Comparison of ENCODE assay signal across 11 cellular contexts in genomic region chr6:107185570-107185969, GRCh38.
DNase-seq lines count a peak whose midpoint lies in the region; ATAC-seq and TF ChIP-seq lines count a peak whose summit lies in the region.
"Had no signal": no experiment of that assay in that cellular context is flagged by ENCODE, and none has a peak within 500 bp of the region (broad histone marks: within the 10 kb centered on the region; RNA-seq: fewer than 3 reads in every experiment).

No MANE protein-coding gene starts in this region.

- no peaks in the 10 kb centered on the region for H3K36me3 ChIP-seq in upper lobe of left lung

- H3K4me3 ChIP-seq in upper lobe of left lung, result no peak overlapping the region
- H3K4me3 ChIP-seq: PC-9 had no signal

- intact Hi-C loops in Right ventricle myocardium superior (cut with DNase I), result no loop called here
- intact Hi-C loops in Right ventricle myocardium inferior (cut with DNase I), result no loop called here

- ATAC-seq in Right ventricle myocardium superior (ENCODE audit: poor library complexity) (peak; percentile 58), Right ventricle myocardium inferior (no peak), upper lobe of left lung (ENCODE audit: low FRiP score in 2 of 2) (peak; percentile 34 to 81), HG03196 (IDR thresholded peaks at IDR 0.05; ENCODE audit: unreplicated experiment) (no peak), GM19455 (IDR thresholded peaks at IDR 0.05; ENCODE audit: unreplicated experiment) (no peak)
- ATAC-seq: CD8-positive, alpha-beta T cell had no signal

- no peaks in the 10 kb centered on the region for H3K27me3 ChIP-seq in upper lobe of left lung

- no peak for TF ChIP-seq EP300 in upper lobe of left lung (IDR thresholded peaks at IDR 0.05)

- TF ChIP-seq POLR2A in upper lobe of left lung (IDR thresholded peaks at IDR 0.05), result no peak

- H3K27ac ChIP-seq in upper lobe of left lung, result no peak overlapping the region
- H3K27ac ChIP-seq: PC-9 had no signal

- 62 to 66% methylated on average over 7 of the region's 7 CpGs for WGBS in upper lobe of left lung, 2 donors

- no peak for DNase-seq in Right ventricle myocardium superior
- DNase-seq in Right ventricle myocardium inferior (ENCODE audit: missing footprints), result no peak
- DNase-seq in SK-N-DZ (ENCODE audit: low spot score), result peak; percentile 66
- peak; percentile 35 for DNase-seq in iPS-NIHi11 (ENCODE audit: low spot score)
- DNase-seq in upper lobe of left lung, result peak in 1 of 2 donors; percentile 57
- no peak for DNase-seq in H4 (ENCODE audit: low spot score)
- DNase-seq: activated naive CD8-positive, alpha-beta T cell treated with anti-CD3 and anti-CD28 coated beads, Interleukin-2, amount 10 ng/mL, durations not matched to agents 7 days and 5 days; CD8-positive, alpha-beta T cell had no signal

- no peaks in the 10 kb centered on the region for H3K4me1 ChIP-seq in upper lobe of left lung

- no peaks in the 10 kb centered on the region for H3K9me3 ChIP-seq in upper lobe of left lung

- peak in 1 of 6 experiments; percentile 23 for TF ChIP-seq CTCF in upper lobe of left lung (IDR thresholded peaks at IDR 0.05)

Comparison
In these comparisons a context has a peak if more than half of its experiments do, and no peak if none do; other contexts are left out.
1. ATAC-seq: peak in Right ventricle myocardium superior (single experiment) and upper lobe of left lung (2 of 2); none in Right ventricle myocardium inferior (single experiment), HG03196 (single experiment) and GM19455 (single experiment).
2. DNase-seq: peak in SK-N-DZ (single experiment) and iPS-NIHi11 (single experiment); none in Right ventricle myocardium superior (single experiment), Right ventricle myocardium inferior (single experiment) and H4 (single experiment).